In genomic region chr22:50273781-50274180, GRCh38 we compare ENCODE assay signal across 8 cellular contexts. TPM values are rescaled to one million over a fixed set of nuclear protein-coding genes. Genes with fewer than 3 reads are reported as not detected.
DNase-seq lines count a peak whose midpoint lies in the region; ATAC-seq, FAIRE-seq and TF ChIP-seq lines count a peak whose summit lies in the region.
"Not testable (repeated sequence)": the region's sequence is repeated elsewhere in the genome, so short reads cannot be mapped to it uniquely, and the experiment has no call there.

No MANE protein-coding gene starts in this region.

- H3K4me1 Mint-ChIP-seq in Caco-2 (ENCODE audit: low read depth, unreplicated experiment); activated T-cell treated with anti-CD3 and anti-CD28 coated beads, Interleukin-2, amount 50 U/mL, for 72 hours (ENCODE audit: low read depth): not testable (repeated sequence)
- peaks cover 21% of the 10 kb centered on the region for H3K4me1 Mint-ChIP-seq in mesothelial cell of epicardium
- peaks cover 27% of the 10 kb centered on the region for H3K4me1 Mint-ChIP-seq in neural progenitor cell

- H3K27ac ChIP-seq in 22Rv1, result peak overlapping the region; percentile 97
- H3K27ac ChIP-seq in Panc1 (ENCODE audit: low read length), result peak overlapping the region; percentile 59
- not testable (repeated sequence) for H3K27ac ChIP-seq in K562 (ENCODE audit: extremely low read depth, low read depth, low read length); neural progenitor cell
- H3K27ac ChIP-seq in cingulate gyrus (ENCODE audit: low read depth, low read length), result peak overlapping the region; percentile 72

- not testable (repeated sequence) for H3K9me3 ChIP-seq in Caco-2; Panc1 (ENCODE audit: control insufficient read depth, insufficient read depth, low read depth, low read length); K562 (replicated peaks; ENCODE audit: control insufficient read depth, insufficient read depth, low read depth, low read length); neural progenitor cell (ENCODE audit: low read depth)

- intact Hi-C loops in Caco-2 (cut with micrococcal nuclease; ENCODE audit: unreplicated experiment), result loop anchor here (5.0 kb wide), 2 partner anchors 54 to 69 kb away; partner anchors contain the start of genes DENND6B and PPP6R2
- intact Hi-C loops in Panc1 (cut with micrococcal nuclease; ENCODE audit: unreplicated experiment), result loop anchor here (5.0 kb wide), 1 partner anchor 69 kb away; the partner anchor contains the start of gene PPP6R2
- intact Hi-C loops in K562 (cut with micrococcal nuclease), result loop anchor here (2.0 to 5.0 kb wide), 2 partner anchors 54 to 69 kb away; partner anchors contain the start of genes DENND6B and PPP6R2

- not testable (repeated sequence) for H3K79me2 ChIP-seq in K562 (ENCODE audit: control insufficient read depth, insufficient read depth, low read length); neural progenitor cell (ENCODE audit: low read depth)

- H3K4me3 Mint-ChIP-seq in Caco-2 (ENCODE audit: unreplicated experiment); activated T-cell treated with anti-CD3 and anti-CD28 coated beads, Interleukin-2, amount 50 U/mL, for 72 hours; mesothelial cell of epicardium: not testable (repeated sequence)
- H3K4me3 Mint-ChIP-seq in neural progenitor cell, result peak overlapping the region; percentile 70

- H3K27me3 Mint-ChIP-seq in Caco-2 (ENCODE audit: insufficient read depth, unreplicated experiment); activated T-cell treated with anti-CD3 and anti-CD28 coated beads, Interleukin-2, amount 50 U/mL, for 72 hours (ENCODE audit: low read depth); mesothelial cell of epicardium (ENCODE audit: low read depth); neural progenitor cell (ENCODE audit: insufficient read depth, low read depth): not testable (repeated sequence)

- ATAC-seq in Panc1; activated T-cell treated with anti-CD3 and anti-CD28 coated beads, Interleukin-2, amount 50 U/mL, for 72 hours (replicated peaks in 1 of 2); K562: not testable (repeated sequence)

- H3K36me3 Mint-ChIP-seq in Caco-2 (ENCODE audit: insufficient read depth, unreplicated experiment), result peaks cover 64% of the 10 kb centered on the region
- not testable (repeated sequence) for H3K36me3 Mint-ChIP-seq in activated T-cell treated with anti-CD3 and anti-CD28 coated beads, Interleukin-2, amount 50 U/mL, for 72 hours (ENCODE audit: insufficient read depth in 2 of 2)
- H3K36me3 Mint-ChIP-seq in mesothelial cell of epicardium, result peaks cover 17% of the 10 kb centered on the region
- H3K36me3 Mint-ChIP-seq in neural progenitor cell, result peaks cover 20% of the 10 kb centered on the region

- H3K4me3 ChIP-seq in Caco-2 (ENCODE audit: low read depth, low read length); Panc1 (ENCODE audit: low read depth in 2 of 2, low read length in 2 of 2); K562; neural progenitor cell: not testable (repeated sequence)

- not testable (repeated sequence) for H3K27me3 ChIP-seq in Caco-2 (replicated peaks; ENCODE audit: control insufficient read depth, insufficient read depth, low read length); Panc1 (ENCODE audit: control insufficient read depth, insufficient read depth, low read length); K562 (ENCODE audit: control insufficient read depth in 2 of 2, insufficient read depth in 2 of 2, low read length in 2 of 2)
- H3K27me3 ChIP-seq in neural progenitor cell, result peaks cover 27% of the 10 kb centered on the region

- CTCF ChIA-PET in Caco-2 (lab: Charles Lee) (interaction anchor here (0.6 to 1.0 kb wide), 2 partner anchors 9 to 53 kb away, joined by 4 read pairs; partner anchors contain the start of gene DENND6B), Panc1 (lab: Charles Lee) (interaction anchor here (0.9 kb wide), 1 partner anchor 21 kb away, joined by 3 read pairs; no protein-coding TSS in a partner anchor), K562 (lab: Yijun Ruan, JAX; ENCODE audit: low intra/inter-chr PET ratio) (interaction anchor here (2.4 kb wide), 1 partner anchor 69 kb away, joined by 8 read pairs; the partner anchor contains the start of gene PPP6R2)

- FAIRE-seq in K562 (lab: Jason Lieb, UNC), result not testable (repeated sequence)

- BruUV-seq in Caco-2 (replicated peaks; lab: Mats Ljungman, UMichigan); Panc1 (replicated peaks; lab: Mats Ljungman, UMichigan); K562 (replicated peaks; lab: Mats Ljungman, UMichigan): not testable (repeated sequence)

- not testable (repeated sequence) for TF ChIP-seq RAD21 in K562 (CRISPR knock-in tag; conservative IDR thresholded peaks at IDR 0.05 in 1 of 2, IDR thresholded peaks at IDR 0.05 in 1 of 2)

- H3K27ac Mint-ChIP-seq in Caco-2 (ENCODE audit: unreplicated experiment), result peak overlapping the region; percentile 38
- H3K27ac Mint-ChIP-seq in activated T-cell treated with anti-CD3 and anti-CD28 coated beads, Interleukin-2, amount 50 U/mL, for 72 hours, result peak overlapping the region; percentile 64
- peak overlapping the region; percentile 44 for H3K27ac Mint-ChIP-seq in mesothelial cell of epicardium
- not testable (repeated sequence) for H3K27ac Mint-ChIP-seq in neural progenitor cell

- not testable (repeated sequence) for H4K20me1 ChIP-seq in K562 (replicated peaks; ENCODE audit: control insufficient read depth, insufficient read depth, low read length)
- peaks cover 49% of the 10 kb centered on the region for H4K20me1 ChIP-seq in neural progenitor cell (ENCODE audit: low read depth)

- H2AFZ ChIP-seq in K562 (ENCODE audit: low read depth, low read length); neural progenitor cell (replicated peaks): not testable (repeated sequence)

- H3K4me1 ChIP-seq in Caco-2, result peaks cover 16% of the 10 kb centered on the region
- H3K4me1 ChIP-seq in Panc1 (ENCODE audit: control insufficient read depth, insufficient read depth, low read length), result peaks cover 21% of the 10 kb centered on the region
- peaks cover 7 to 64% of the 10 kb centered on the region in 2 experiments; a peak in 4 of 5 replicates for H3K4me1 ChIP-seq in K562 (replicated peaks in 1 of 2; ENCODE audit: control insufficient read depth in 2 of 2, insufficient read depth in 2 of 2, low read length in 2 of 2)
- H3K4me1 ChIP-seq in neural progenitor cell, result peaks cover 22% of the 10 kb centered on the region

- peaks cover 40% of the 10 kb centered on the region for H3F3A ChIP-seq in neural progenitor cell (ENCODE audit: low read depth)

- not testable (repeated sequence) for H3K9me1 ChIP-seq in K562 (ENCODE audit: control insufficient read depth, insufficient read depth, low read length)

- not testable (repeated sequence) for DNase-seq in Caco-2; Panc1 (ENCODE audit: low read depth, low spot score); activated T-cell treated with anti-CD3 and anti-CD28 coated beads, Interleukin-2, amount 50 U/mL, for 72 hours; K562 (ENCODE audit: extremely low read depth in 1 of 4, low spot score in 3 of 4); mesothelial cell of epicardium (ENCODE audit: low spot score in 2 of 2, unreplicated experiment in 2 of 2); neural progenitor cell (ENCODE audit: low spot score)

- not testable (repeated sequence) for H3K9ac ChIP-seq in K562 (ENCODE audit: insufficient read depth in 1 of 2, low read depth in 2 of 2, low read length in 2 of 2); neural progenitor cell

- TF ChIP-seq EP300 in K562 (IDR thresholded peaks at IDR 0.05; ENCODE audit: low read length), result not testable (repeated sequence)

- not testable (repeated sequence) for TF ChIP-seq CTCF in 22Rv1 (IDR thresholded peaks at IDR 0.05); Caco-2 (IDR thresholded peaks at IDR 0.05; ENCODE audit: insufficient read depth in 1 of 2, low read depth in 1 of 2, low read length in 1 of 2, severe bottlenecking in 1 of 2, unreplicated experiment in 1 of 2); Panc1 (IDR thresholded peaks at IDR 0.05); K562 (IDR thresholded peaks at IDR 0.05 in 2 of 3, conservative IDR thresholded peaks at IDR 0.05 in 1 of 3; ENCODE audit: insufficient read depth in 2 of 3, low read depth in 1 of 3, low read length in 3 of 3); mesothelial cell of epicardium (IDR thresholded peaks at IDR 0.05; ENCODE audit: unreplicated experiment); neural progenitor cell (IDR thresholded peaks at IDR 0.05)

- H3K4me2 ChIP-seq in K562 (ENCODE audit: insufficient read depth, low read length); neural progenitor cell: not testable (repeated sequence)

- TF ChIP-seq POLR2A in K562 (conservative IDR thresholded peaks at IDR 0.05), result not testable (repeated sequence)

- in situ Hi-C loops in Panc1 (cut with HindIII; ENCODE audit: low pct_unique_long_range_greater_than_20kb, low sequenced_read_pairs), result not testable (repeated sequence)
- in situ Hi-C loops in K562 (cut with MboI), result loop anchor here (5.0 kb wide), 1 partner anchor 54 kb away; the partner anchor contains the start of gene DENND6B

- not testable (repeated sequence) for H3K9me3 Mint-ChIP-seq in Caco-2 (ENCODE audit: unreplicated experiment); activated T-cell treated with anti-CD3 and anti-CD28 coated beads, Interleukin-2, amount 50 U/mL, for 72 hours; mesothelial cell of epicardium; neural progenitor cell

- whole genome bisulfite sequencing in K562 (ENCODE audit: insufficient coverage, low coverage, missing lambda C conversion rate), result 24% methylated on average over 5 of the region's 10 CpGs

- H3K36me3 ChIP-seq in Caco-2 (ENCODE audit: control insufficient read depth, insufficient read depth, low read length); Panc1 (ENCODE audit: control insufficient read depth, insufficient read depth, low read length); neural progenitor cell: not testable (repeated sequence)
- H3K36me3 ChIP-seq in K562 (ENCODE audit: control insufficient read depth, insufficient read depth, low read length), result peaks cover 26% of the 10 kb centered on the region; the same call in 1 of the 3 replicates

- POLR2A ChIA-PET in Caco-2 (lab: Charles Lee), result not testable (repeated sequence)
- POLR2A ChIA-PET in Panc1 (lab: Charles Lee), result interaction anchor here (0.6 kb wide), 1 partner anchor 163 kb away, joined by 3 read pairs; no protein-coding TSS in a partner anchor
- POLR2A ChIA-PET in K562 (lab: Yijun Ruan, JAX), result interaction anchor here (0.6 to 1.1 kb wide), 2 partner anchors 155 to 224 kb away, joined by 3 to 4 read pairs; no protein-coding TSS in a partner anchor

RNA-seq across cellular contexts. Expression of gene MAPK11, which starts 3.6 kb away (rescaled TPM):
- total RNA-seq in Caco-2 (2022) (1.3 and 1.4 TPM in 2 replicates), Panc1 (2021; ENCODE audit: unreplicated experiment) (77.7 TPM), K562 (2014; rRNA removed) (9.6 and 9.8 TPM in 2 replicates), K562 (2014; rRNA removed; fragmentation: Illumina TruSeq; extraction: Trizol) (1.9 and 2.5 TPM in 2 replicates), K562 (2015; rRNA removed; fragmentation: Illumina TruSeq; extraction: Trizol) (5.3 and 5.8 TPM in 2 replicates), K562 (2021) (12.8 and 14.6 TPM in 2 replicates), mesothelial cell of epicardium (5.9 to 8.4 TPM (median 8.3 TPM) in 3 replicates), neural progenitor cell (ENCODE audit: low replicate concordance) (0.37 TPM in 1 of 2 replicates, not detected in the other)
- polyA plus RNA-seq in Panc1 (2012; ENCODE audit: insufficient read length), result 105 TPM
- total RNA-seq in activated T-cell treated with anti-CD3 and anti-CD28 coated beads, Interleukin-2, amount 50 U/mL, for 72 hours, result 10 to 100 TPM; 16.6 to 27.1 TPM
- total RNA-seq in K562 (2011; cell fraction: chromatin; rRNA removed; ENCODE audit: low replicate concordance), result 6.0 and 15.3 TPM in 2 replicates
- 11.8 and 12.5 TPM in 2 replicates for total RNA-seq in K562 (2011; cell fraction: nucleolus; rRNA removed)
- 6.0 and 6.7 TPM in 2 replicates for total RNA-seq in K562 (2011; cell fraction: nucleoplasm; rRNA removed)
- polyA plus RNA-seq in K562 (2011; rRNA removed) (5.1 and 7.0 TPM in 2 replicates), K562 (2014; fragmentation: Illumina TruSeq; extraction: Trizol) (5.7 and 7.0 TPM in 2 replicates), K562 (2014; fragmentation: Nextera tagmentation; extraction: Ambion mirVana) (under 1 TPM; 0.06 to 0.10 TPM), K562 (2014; rRNA removed) (10.6 and 11.5 TPM in 2 replicates)
- polyA plus RNA-seq in K562 (2011; cell fraction: cytosol; rRNA removed), result 5.6 and 12.8 TPM in 2 replicates
- 39.5 and 60.0 TPM in 2 replicates for polyA plus RNA-seq in K562 (2011; cell fraction: nucleus; rRNA removed)
- 9.9 and 19.7 TPM in 2 replicates for polyA plus RNA-seq in K562 (2012)
- polyA minus RNA-seq in K562 (2011; rRNA and poly(A)+ RNA removed), result 1.4 and 3.6 TPM in 2 replicates
- 5.2 and 6.5 TPM in 2 replicates for polyA minus RNA-seq in K562 (2011; cell fraction: cytosol; rRNA and poly(A)+ RNA removed)
- polyA minus RNA-seq in K562 (2011; cell fraction: nucleus; rRNA and poly(A)+ RNA removed), result 6.1 and 6.3 TPM in 2 replicates

RNA-seq across cellular contexts. Expression of gene MAPK12, which starts 12.3 kb away (rescaled TPM):
- total RNA-seq in Caco-2 (2022), result 35.6 and 37.4 TPM in 2 replicates
- 74.6 TPM for total RNA-seq in Panc1 (2021; ENCODE audit: unreplicated experiment)
- 81.1 TPM for polyA plus RNA-seq in Panc1 (2012; ENCODE audit: insufficient read length)
- total RNA-seq in activated T-cell treated with anti-CD3 and anti-CD28 coated beads, Interleukin-2, amount 50 U/mL, for 72 hours, result 10 to 100 TPM in 1 of 2 donors, 1 to 10 TPM in 1; 8.5 to 11.5 TPM
- 112 and 304 TPM in 2 replicates for total RNA-seq in K562 (2011; cell fraction: chromatin; rRNA removed; ENCODE audit: low replicate concordance)
- total RNA-seq in K562 (2011; cell fraction: nucleolus; rRNA removed), result 207 and 279 TPM in 2 replicates
- total RNA-seq in K562 (2011; cell fraction: nucleoplasm; rRNA removed), result 136 and 144 TPM in 2 replicates
- 45.2 and 45.5 TPM in 2 replicates for total RNA-seq in K562 (2014; rRNA removed)
- total RNA-seq in K562 (2014; rRNA removed; fragmentation: Illumina TruSeq; extraction: Trizol), result 5.7 and 11.1 TPM in 2 replicates
- 32.9 and 33.8 TPM in 2 replicates for total RNA-seq in K562 (2015; rRNA removed; fragmentation: Illumina TruSeq; extraction: Trizol)
- total RNA-seq in K562 (2021), result 68.4 and 69.1 TPM in 2 replicates
- polyA plus RNA-seq in K562 (2011; rRNA removed), result 30.6 and 45.2 TPM in 2 replicates
- polyA plus RNA-seq in K562 (2011; cell fraction: cytosol; rRNA removed), result 35.5 and 49.4 TPM in 2 replicates
- polyA plus RNA-seq in K562 (2011; cell fraction: nucleus; rRNA removed), result 285 and 430 TPM in 2 replicates
- 38.8 and 60.9 TPM in 2 replicates for polyA plus RNA-seq in K562 (2012)
- 32.8 and 35.5 TPM in 2 replicates for polyA plus RNA-seq in K562 (2014; fragmentation: Illumina TruSeq; extraction: Trizol)
- polyA plus RNA-seq in K562 (2014; fragmentation: Nextera tagmentation; extraction: Ambion mirVana), result 1 to 10 TPM in 1 of 2 experiments, under 1 TPM in 1; 0.79 to 4.0 TPM
- polyA plus RNA-seq in K562 (2014; rRNA removed), result 69.4 and 71.5 TPM in 2 replicates
- polyA minus RNA-seq in K562 (2011; rRNA and poly(A)+ RNA removed), result 12.0 and 15.0 TPM in 2 replicates
- 18.3 and 22.3 TPM in 2 replicates for polyA minus RNA-seq in K562 (2011; cell fraction: cytosol; rRNA and poly(A)+ RNA removed)
- polyA minus RNA-seq in K562 (2011; cell fraction: nucleus; rRNA and poly(A)+ RNA removed), result 61.0 and 65.0 TPM in 2 replicates
- total RNA-seq in mesothelial cell of epicardium, result 55.6 to 63.3 TPM (median 57.2 TPM) in 3 replicates
- total RNA-seq in neural progenitor cell (ENCODE audit: low replicate concordance), result 18.7 and 28.4 TPM in 2 replicates

RNA-seq across cellular contexts. Expression of gene HDAC10, which starts 22.7 kb away (rescaled TPM):
- 61.3 and 63.5 TPM in 2 replicates for total RNA-seq in Caco-2 (2022)
- total RNA-seq in Panc1 (2021; ENCODE audit: unreplicated experiment), result 71.3 TPM
- 74.6 TPM for polyA plus RNA-seq in Panc1 (2012; ENCODE audit: insufficient read length)
- total RNA-seq in activated T-cell treated with anti-CD3 and anti-CD28 coated beads, Interleukin-2, amount 50 U/mL, for 72 hours, result 10 to 100 TPM; 52.1 to 57.4 TPM
- total RNA-seq in K562 (2011; cell fraction: chromatin; rRNA removed; ENCODE audit: low replicate concordance), result 57.0 and 254 TPM in 2 replicates
- 188 and 225 TPM in 2 replicates for total RNA-seq in K562 (2011; cell fraction: nucleolus; rRNA removed)
- total RNA-seq in K562 (2011; cell fraction: nucleoplasm; rRNA removed), result 102 and 109 TPM in 2 replicates
- total RNA-seq in K562 (2014; rRNA removed), result 16.4 and 21.4 TPM in 2 replicates
- 1.2 and 2.1 TPM in 2 replicates for total RNA-seq in K562 (2014; rRNA removed; fragmentation: Illumina TruSeq; extraction: Trizol)
- total RNA-seq in K562 (2015; rRNA removed; fragmentation: Illumina TruSeq; extraction: Trizol), result 7.0 and 10.9 TPM in 2 replicates
- 37.3 and 44.2 TPM in 2 replicates for total RNA-seq in K562 (2021)
- 6.5 and 18.6 TPM in 2 replicates for polyA plus RNA-seq in K562 (2011; rRNA removed)
- 4.8 and 5.9 TPM in 2 replicates for polyA plus RNA-seq in K562 (2011; cell fraction: cytosol; rRNA removed)
- polyA plus RNA-seq in K562 (2011; cell fraction: nucleus; rRNA removed), result 164 and 214 TPM in 2 replicates
- polyA plus RNA-seq in K562 (2012), result 34.6 and 75.5 TPM in 2 replicates
- polyA plus RNA-seq in K562 (2014; fragmentation: Illumina TruSeq; extraction: Trizol), result 6.3 and 14.4 TPM in 2 replicates
- under 1 TPM; 0.10 to 0.23 TPM for polyA plus RNA-seq in K562 (2014; fragmentation: Nextera tagmentation; extraction: Ambion mirVana)
- 29.0 and 35.7 TPM in 2 replicates for polyA plus RNA-seq in K562 (2014; rRNA removed)
- polyA minus RNA-seq in K562 (2011; rRNA and poly(A)+ RNA removed), result 4.3 and 5.1 TPM in 2 replicates
- 6.0 and 17.9 TPM in 2 replicates for polyA minus RNA-seq in K562 (2011; cell fraction: cytosol; rRNA and poly(A)+ RNA removed)
- 43.8 and 48.3 TPM in 2 replicates for polyA minus RNA-seq in K562 (2011; cell fraction: nucleus; rRNA and poly(A)+ RNA removed)
- 77.6 to 81.3 TPM (median 79.5 TPM) in 3 replicates for total RNA-seq in mesothelial cell of epicardium
- 5.4 and 27.6 TPM in 2 replicates for total RNA-seq in neural progenitor cell (ENCODE audit: low replicate concordance)

RNA-seq across cellular contexts. Expression of gene TUBGCP6, which starts 29.0 kb away (rescaled TPM):
- total RNA-seq in Caco-2 (2022), result 29.3 and 34.2 TPM in 2 replicates
- total RNA-seq in Panc1 (2021; ENCODE audit: unreplicated experiment), result 31.3 TPM
- polyA plus RNA-seq in Panc1 (2012; ENCODE audit: insufficient read length), result 31.3 TPM
- 10 to 100 TPM; 64.9 to 69.7 TPM for total RNA-seq in activated T-cell treated with anti-CD3 and anti-CD28 coated beads, Interleukin-2, amount 50 U/mL, for 72 hours
- total RNA-seq in K562 (2011; cell fraction: chromatin; rRNA removed; ENCODE audit: low replicate concordance), result 86.7 and 211 TPM in 2 replicates
- 112 and 120 TPM in 2 replicates for total RNA-seq in K562 (2011; cell fraction: nucleolus; rRNA removed)
- total RNA-seq in K562 (2011; cell fraction: nucleoplasm; rRNA removed), result 93.7 and 97.5 TPM in 2 replicates
- total RNA-seq in K562 (2014; rRNA removed), result 23.2 and 25.1 TPM in 2 replicates
- total RNA-seq in K562 (2014; rRNA removed; fragmentation: Illumina TruSeq; extraction: Trizol), result 4.1 and 6.0 TPM in 2 replicates
- 9.7 and 10.3 TPM in 2 replicates for total RNA-seq in K562 (2015; rRNA removed; fragmentation: Illumina TruSeq; extraction: Trizol)
- 31.1 and 33.0 TPM in 2 replicates for total RNA-seq in K562 (2021)
- 10.1 and 17.7 TPM in 2 replicates for polyA plus RNA-seq in K562 (2011; rRNA removed)
- polyA plus RNA-seq in K562 (2011; cell fraction: cytosol; rRNA removed), result 9.3 and 11.7 TPM in 2 replicates
- polyA plus RNA-seq in K562 (2011; cell fraction: nucleus; rRNA removed), result 166 and 249 TPM in 2 replicates
- polyA plus RNA-seq in K562 (2012), result 20.0 and 26.5 TPM in 2 replicates
- 9.3 and 15.1 TPM in 2 replicates for polyA plus RNA-seq in K562 (2014; fragmentation: Illumina TruSeq; extraction: Trizol)
- polyA plus RNA-seq in K562 (2014; fragmentation: Nextera tagmentation; extraction: Ambion mirVana), result 1 to 10 TPM in 1 of 2 experiments, under 1 TPM in 1; 0.76 to 1.2 TPM
- polyA plus RNA-seq in K562 (2014; rRNA removed), result 26.8 and 29.9 TPM in 2 replicates
- polyA minus RNA-seq in K562 (2011; rRNA and poly(A)+ RNA removed), result 6.7 and 8.2 TPM in 2 replicates
- 13.2 and 14.6 TPM in 2 replicates for polyA minus RNA-seq in K562 (2011; cell fraction: cytosol; rRNA and poly(A)+ RNA removed)
- 31.4 and 35.8 TPM in 2 replicates for polyA minus RNA-seq in K562 (2011; cell fraction: nucleus; rRNA and poly(A)+ RNA removed)
- 64.1 to 65.9 TPM (median 65.3 TPM) in 3 replicates for total RNA-seq in mesothelial cell of epicardium
- 16.9 and 44.6 TPM in 2 replicates for total RNA-seq in neural progenitor cell (ENCODE audit: low replicate concordance)

RNA-seq across cellular contexts. Expression of gene PLXNB2, which starts 33.7 kb away (rescaled TPM):
- total RNA-seq in Caco-2 (2022) (260 and 262 TPM in 2 replicates), Panc1 (2021; ENCODE audit: unreplicated experiment) (227 TPM), K562 (2014; rRNA removed) (16.9 and 22.7 TPM in 2 replicates), K562 (2014; rRNA removed; fragmentation: Illumina TruSeq; extraction: Trizol) (3.2 and 4.8 TPM in 2 replicates), K562 (2015; rRNA removed; fragmentation: Illumina TruSeq; extraction: Trizol) (9.9 and 11.3 TPM in 2 replicates), K562 (2021) (45.1 and 48.0 TPM in 2 replicates), mesothelial cell of epicardium (467 to 493 TPM (median 468 TPM) in 3 replicates), neural progenitor cell (ENCODE audit: low replicate concordance) (32.4 and 94.1 TPM in 2 replicates)
- polyA plus RNA-seq in Panc1 (2012; ENCODE audit: insufficient read length), result 239 TPM
- total RNA-seq in activated T-cell treated with anti-CD3 and anti-CD28 coated beads, Interleukin-2, amount 50 U/mL, for 72 hours, result 10 to 100 TPM; 30.2 to 34.0 TPM
- 72.8 and 193 TPM in 2 replicates for total RNA-seq in K562 (2011; cell fraction: chromatin; rRNA removed; ENCODE audit: low replicate concordance)
- 120 and 131 TPM in 2 replicates for total RNA-seq in K562 (2011; cell fraction: nucleolus; rRNA removed)
- total RNA-seq in K562 (2011; cell fraction: nucleoplasm; rRNA removed), result 71.3 and 73.4 TPM in 2 replicates
- polyA plus RNA-seq in K562 (2011; rRNA removed) (17.4 and 26.1 TPM in 2 replicates), K562 (2014; fragmentation: Illumina TruSeq; extraction: Trizol) (13.6 and 22.0 TPM in 2 replicates), K562 (2014; fragmentation: Nextera tagmentation; extraction: Ambion mirVana) (under 1 TPM; 0.15 to 0.81 TPM), K562 (2014; rRNA removed) (20.7 and 24.6 TPM in 2 replicates)
- 21.9 and 41.4 TPM in 2 replicates for polyA plus RNA-seq in K562 (2011; cell fraction: cytosol; rRNA removed)
- 101 and 150 TPM in 2 replicates for polyA plus RNA-seq in K562 (2011; cell fraction: nucleus; rRNA removed)
- 30.4 and 43.6 TPM in 2 replicates for polyA plus RNA-seq in K562 (2012)
- polyA minus RNA-seq in K562 (2011; rRNA and poly(A)+ RNA removed), result 14.1 and 21.8 TPM in 2 replicates
- 37.2 and 59.9 TPM in 2 replicates for polyA minus RNA-seq in K562 (2011; cell fraction: cytosol; rRNA and poly(A)+ RNA removed)
- polyA minus RNA-seq in K562 (2011; cell fraction: nucleus; rRNA and poly(A)+ RNA removed), result 30.4 and 32.4 TPM in 2 replicates
